In genomic region chr17:7237266-7237760, GRCh38 we compare ENCODE assay signal across 1 cellular context.
TF ChIP-seq lines count a peak whose summit lies in the region.

No MANE protein-coding gene starts in this region.

TF ChIP-seq in GM23338, 12 proteins besides CTCF, POLR2A, EP300 and RAD21:
- no peak for TF ChIP-seq POLR2AphosphoS5 (IDR thresholded peaks at IDR 0.05; ENCODE audit: low read depth)
- TF ChIP-seq CREB1 (CRISPR knock-in tag; IDR thresholded peaks at IDR 0.05; ENCODE audit: low read depth), result no peak
- no peak for TF ChIP-seq STAT1 (IDR thresholded peaks at IDR 0.05; ENCODE audit: unreplicated experiment)
- TF ChIP-seq EZH2 (IDR thresholded peaks at IDR 0.05; ENCODE audit: low read depth, unreplicated experiment), result no peak
- no peak for TF ChIP-seq EZH2phosphoT487 (IDR thresholded peaks at IDR 0.05; ENCODE audit: unreplicated experiment)
- TF ChIP-seq, protein P1, sequence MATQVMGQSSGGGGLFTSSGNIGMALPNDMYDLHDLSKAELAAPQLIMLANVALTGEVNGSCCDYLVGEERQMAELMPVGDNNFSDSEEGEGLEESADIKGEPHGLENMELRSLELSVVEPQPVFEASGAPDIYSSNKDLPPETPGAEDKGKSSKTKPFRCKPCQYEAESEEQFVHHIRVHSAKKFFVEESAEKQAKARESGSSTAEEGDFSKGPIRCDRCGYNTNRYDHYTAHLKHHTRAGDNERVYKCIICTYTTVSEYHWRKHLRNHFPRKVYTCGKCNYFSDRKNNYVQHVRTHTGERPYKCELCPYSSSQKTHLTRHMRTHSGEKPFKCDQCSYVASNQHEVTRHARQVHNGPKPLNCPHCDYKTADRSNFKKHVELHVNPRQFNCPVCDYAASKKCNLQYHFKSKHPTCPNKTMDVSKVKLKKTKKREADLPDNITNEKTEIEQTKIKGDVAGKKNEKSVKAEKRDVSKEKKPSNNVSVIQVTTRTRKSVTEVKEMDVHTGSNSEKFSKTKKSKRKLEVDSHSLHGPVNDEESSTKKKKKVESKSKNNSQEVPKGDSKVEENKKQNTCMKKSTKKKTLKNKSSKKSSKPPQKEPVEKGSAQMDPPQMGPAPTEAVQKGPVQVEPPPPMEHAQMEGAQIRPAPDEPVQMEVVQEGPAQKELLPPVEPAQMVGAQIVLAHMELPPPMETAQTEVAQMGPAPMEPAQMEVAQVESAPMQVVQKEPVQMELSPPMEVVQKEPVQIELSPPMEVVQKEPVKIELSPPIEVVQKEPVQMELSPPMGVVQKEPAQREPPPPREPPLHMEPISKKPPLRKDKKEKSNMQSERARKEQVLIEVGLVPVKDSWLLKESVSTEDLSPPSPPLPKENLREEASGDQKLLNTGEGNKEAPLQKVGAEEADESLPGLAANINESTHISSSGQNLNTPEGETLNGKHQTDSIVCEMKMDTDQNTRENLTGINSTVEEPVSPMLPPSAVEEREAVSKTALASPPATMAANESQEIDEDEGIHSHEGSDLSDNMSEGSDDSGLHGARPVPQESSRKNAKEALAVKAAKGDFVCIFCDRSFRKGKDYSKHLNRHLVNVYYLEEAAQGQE (IDR thresholded peaks at IDR 0.05; ENCODE audit: unreplicated experiment), result no peak
- TF ChIP-seq, protein P2, sequence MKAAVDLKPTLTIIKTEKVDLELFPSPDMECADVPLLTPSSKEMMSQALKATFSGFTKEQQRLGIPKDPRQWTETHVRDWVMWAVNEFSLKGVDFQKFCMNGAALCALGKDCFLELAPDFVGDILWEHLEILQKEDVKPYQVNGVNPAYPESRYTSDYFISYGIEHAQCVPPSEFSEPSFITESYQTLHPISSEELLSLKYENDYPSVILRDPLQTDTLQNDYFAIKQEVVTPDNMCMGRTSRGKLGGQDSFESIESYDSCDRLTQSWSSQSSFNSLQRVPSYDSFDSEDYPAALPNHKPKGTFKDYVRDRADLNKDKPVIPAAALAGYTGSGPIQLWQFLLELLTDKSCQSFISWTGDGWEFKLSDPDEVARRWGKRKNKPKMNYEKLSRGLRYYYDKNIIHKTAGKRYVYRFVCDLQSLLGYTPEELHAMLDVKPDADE (IDR thresholded peaks at IDR 0.05), result no peak
- TF ChIP-seq JUNB (IDR thresholded peaks at IDR 0.05; ENCODE audit: unreplicated experiment), result no peak
- no peak for TF ChIP-seq ZNF331 (CRISPR knock-in tag; IDR thresholded peaks at IDR 0.05; ENCODE audit: low read depth)
- no peak for TF ChIP-seq ZNF462 (CRISPR knock-in tag; IDR thresholded peaks at IDR 0.05)
- no peak for TF ChIP-seq ZNF114 (CRISPR knock-in tag; IDR thresholded peaks at IDR 0.05)
- TF ChIP-seq NANOG (IDR thresholded peaks at IDR 0.05; ENCODE audit: borderline replicate concordance), result no peak
